Comparison of ENCODE assay signal across 1 cellular context in genomic region chr15:63060699-63061098, GRCh38.
TF ChIP-seq lines count a peak whose summit lies in the region.

No MANE protein-coding gene starts in this region.

TF ChIP-seq in H1, 55 proteins besides CTCF, POLR2A, EP300 and RAD21 (continued from another document):
- no peak for TF ChIP-seq KDM5A (IDR thresholded peaks at IDR 0.05; ENCODE audit: low read length)
- TF ChIP-seq POLR2AphosphoS5 (IDR thresholded peaks at IDR 0.05; ENCODE audit: low read depth, low read length) = peak; percentile 14; the same call in 1 of the 2 replicates
